8 cellular contexts compared by ENCODE assay signal in genomic region chr15:43132830-43133428, GRCh38. TPM values are rescaled to one million over a fixed set of nuclear protein-coding genes. Genes with fewer than 3 reads are reported as not detected.
A peak's percentile ranks its signal among the peaks of the same experiment; 100 is the strongest.
DNase-seq lines count a peak whose midpoint lies in the region; ATAC-seq and TF ChIP-seq lines count a peak whose summit lies in the region.

No MANE protein-coding gene starts in this region.

- H3K4me1 Mint-ChIP-seq in natural killer cell treated with Interleukin-12 subunit alpha and Interleukin-12 subunit beta and Interleukin-15 and Interleukin-18, amount 100 ng/mL, for 72 hours (ENCODE audit: low read depth in 2 of 2) = peaks cover 17 to 19% of the 10 kb centered on the region in 2 donors

- H3K27ac Mint-ChIP-seq in natural killer cell treated with Interleukin-12 subunit alpha and Interleukin-12 subunit beta and Interleukin-15 and Interleukin-18, amount 100 ng/mL, for 72 hours = peak overlapping the region; percentile 92 to 96

- H3K4me3 ChIP-seq in endocrine pancreas (ENCODE audit: control insufficient read depth, insufficient read depth, low read length) = peak overlapping the region; percentile 74

- peak overlapping the region; percentile 97 for H3K4me3 Mint-ChIP-seq in natural killer cell treated with Interleukin-12 subunit alpha and Interleukin-12 subunit beta and Interleukin-15 and Interleukin-18, amount 100 ng/mL, for 72 hours

- no peaks in the 10 kb centered on the region for H3K9me3 ChIP-seq in endocrine pancreas (ENCODE audit: control insufficient read depth, low read length)

- ATAC-seq in natural killer cell treated with Interleukin-12 subunit alpha and Interleukin-12 subunit beta and Interleukin-15 and Interleukin-18, amount 100 ng/mL, for 72 hours = no peak

- H3K36me3 Mint-ChIP-seq in natural killer cell treated with Interleukin-12 subunit alpha and Interleukin-12 subunit beta and Interleukin-15 and Interleukin-18, amount 100 ng/mL, for 72 hours = no peaks in the 10 kb centered on the region

- H3K27me3 Mint-ChIP-seq in natural killer cell treated with Interleukin-12 subunit alpha and Interleukin-12 subunit beta and Interleukin-15 and Interleukin-18, amount 100 ng/mL, for 72 hours = peaks cover 0 to 7% of the 10 kb centered on the region in 2 donors

- peak overlapping the region; percentile 52 for H3K9ac ChIP-seq in endocrine pancreas (ENCODE audit: control insufficient read depth, insufficient read depth, low read length)

- H3K4me1 ChIP-seq in endocrine pancreas (ENCODE audit: control insufficient read depth, insufficient read depth, low read length) = peaks cover 8% of the 10 kb centered on the region

- peaks cover 3% of the 10 kb centered on the region for H3K9me3 Mint-ChIP-seq in natural killer cell treated with Interleukin-12 subunit alpha and Interleukin-12 subunit beta and Interleukin-15 and Interleukin-18, amount 100 ng/mL, for 72 hours

- peak; percentile 77 for DNase-seq in NCI-H69 (lab: John Stamatoyannopoulos, UW)
- DNase-seq in natural killer cell treated with Interleukin-12 subunit alpha and Interleukin-12 subunit beta and Interleukin-15 and Interleukin-18, amount 100 ng/mL, for 72 hours (ENCODE audit: low spot score) = no peak
- no peak for DNase-seq in NCI-H2196 treated with DMSO at 0.1 percent for 48 hours (lab: John Stamatoyannopoulos, UW; ENCODE audit: unreplicated experiment)
- no peak for DNase-seq in NCI-H1092 (lab: John Stamatoyannopoulos, UW)
- no peak for DNase-seq in DMS 273 (lab: John Stamatoyannopoulos, UW; ENCODE audit: unreplicated experiment)
- no peak for DNase-seq in NCI-H226

- H3K27me3 ChIP-seq in endocrine pancreas (ENCODE audit: control insufficient read depth, insufficient read depth, low read length) = no peaks in the 10 kb centered on the region

- TF ChIP-seq CTCF in C4-2B (conservative IDR thresholded peaks at IDR 0.05) = no peak

- peak overlapping the region; percentile 69 for H3K27ac ChIP-seq in C4-2B

- no peaks in the 10 kb centered on the region for H3K36me3 ChIP-seq in endocrine pancreas (ENCODE audit: control insufficient read depth, insufficient read depth, low read length)

RNA-seq across cellular contexts. Expression of gene TMEM62, which starts 0.5 kb away (rescaled TPM):
- total RNA-seq in natural killer cell treated with Interleukin-12 subunit alpha and Interleukin-12 subunit beta and Interleukin-15 and Interleukin-18, amount 100 ng/mL, for 72 hours = 10 to 100 TPM; 25.5 to 40.3 TPM

RNA-seq across cellular contexts. Expression of gene UBR1, which starts 27.1 kb away (rescaled TPM):
- 10 to 100 TPM; 56.4 to 59.4 TPM for total RNA-seq in natural killer cell treated with Interleukin-12 subunit alpha and Interleukin-12 subunit beta and Interleukin-15 and Interleukin-18, amount 100 ng/mL, for 72 hours

RNA-seq across cellular contexts. Expression of gene CCNDBP1, which starts 52.3 kb away (rescaled TPM):
- total RNA-seq in natural killer cell treated with Interleukin-12 subunit alpha and Interleukin-12 subunit beta and Interleukin-15 and Interleukin-18, amount 100 ng/mL, for 72 hours = 100 to 1,000 TPM in 1 of 2 donors, 10 to 100 TPM in 1; 45.7 to 103 TPM
